ENCODE assay signal across 8 cellular contexts in the genomic region with DNA sequence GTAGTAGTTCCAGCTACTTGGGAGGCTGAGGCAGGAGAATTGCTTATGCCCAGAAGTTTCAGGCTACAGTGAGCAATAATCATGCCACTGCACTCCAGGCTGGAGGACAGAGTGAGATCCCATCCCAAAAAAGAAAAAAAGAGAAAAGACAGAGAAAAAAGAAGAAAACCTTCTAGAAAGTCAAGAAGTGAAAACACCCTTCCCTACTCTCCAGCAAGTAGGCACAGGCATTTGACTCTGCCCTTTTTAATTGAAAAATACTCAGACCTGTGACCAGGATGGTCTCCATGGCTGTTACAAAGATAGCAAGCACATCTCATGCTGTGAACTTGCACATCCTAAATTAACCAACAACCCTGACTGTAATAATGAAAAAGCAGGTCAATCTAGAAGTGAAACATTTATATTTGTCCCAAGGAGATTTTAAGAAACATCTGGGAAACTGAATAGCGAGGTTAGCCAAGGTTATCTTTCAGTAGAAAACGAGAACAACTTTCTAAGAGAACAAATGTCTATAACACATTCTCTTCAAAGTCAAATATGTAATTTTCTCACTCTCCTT. TPM values are rescaled to one million over a fixed set of nuclear protein-coding genes. Genes with fewer than 3 reads are reported as not detected.
DNase-seq lines count a peak whose midpoint lies in the region; ATAC-seq lines count a peak whose summit lies in the region.

No MANE protein-coding gene starts in this region.

- peaks cover 12% of the 10 kb centered on the region for H3K4me1 ChIP-seq in mononuclear cell (ENCODE audit: insufficient read depth, low read length)

- ATAC-seq in GM18511 (IDR thresholded peaks at IDR 0.05; ENCODE audit: unreplicated experiment): peak; percentile 30
- peak; percentile 17 for ATAC-seq in HG02571 (IDR thresholded peaks at IDR 0.05; ENCODE audit: unreplicated experiment)

- H3K27me3 ChIP-seq in mononuclear cell (ENCODE audit: insufficient read depth, low read length) (peaks cover 50% of the 10 kb centered on the region), H7 (ENCODE audit: control insufficient read depth, insufficient read depth, low read length) (peaks cover 17% of the 10 kb centered on the region)

- H3K9ac ChIP-seq in SK-N-MC (ENCODE audit: insufficient read length): no peak overlapping the region

- H3K4me3 ChIP-seq in SK-N-MC (peak overlapping the region; percentile 74; the same call in 1 of the 2 replicates), mononuclear cell (ENCODE audit: low read length) (peak overlapping the region; percentile 34), H7 (ENCODE audit: insufficient read depth, low read depth, low read length) (no peak overlapping the region)

- no peak for DNase-seq in SK-N-MC (ENCODE audit: low read depth, low spot score)
- DNase-seq in H4 (ENCODE audit: low spot score): no peak
- DNase-seq in H7: no peak
- no peak for DNase-seq in posterior cingulate gyrus
- DNase-seq in germinal center (ENCODE audit: low spot score): no peak

- H3K36me3 ChIP-seq in SK-N-MC (ENCODE audit: insufficient read depth, low read length) (no peaks in the 10 kb centered on the region), H7 (replicated peaks; ENCODE audit: control insufficient read depth, insufficient read depth, low read length) (no peaks in the 10 kb centered on the region)

- intact Hi-C loops in posterior cingulate gyrus (cut with DNase I): loop anchor here (5.0 kb wide), 1 partner anchor 229 kb away; no protein-coding TSS in a partner anchor

- H3K9me3 ChIP-seq in SK-N-MC (ENCODE audit: low read depth, low read length) (no peaks in the 10 kb centered on the region), mononuclear cell (ENCODE audit: low read depth, low read length) (no peaks in the 10 kb centered on the region)

- no peak overlapping the region for H3K27ac ChIP-seq in SK-N-MC

RNA-seq across cellular contexts. Expression of gene TMTC1, which starts 2.0 kb away (rescaled TPM):
- total RNA-seq in mononuclear cell: 3.8 TPM
- total RNA-seq in H4 (2014; rRNA removed; shearing (Covaris generic)): 9.3 and 14.0 TPM in 2 replicates
- total RNA-seq in H7 (2014; rRNA removed; shearing (Covaris generic)): 8.8 and 11.6 TPM in 2 replicates
